1 cellular context compared by ENCODE assay signal in the genomic region with DNA sequence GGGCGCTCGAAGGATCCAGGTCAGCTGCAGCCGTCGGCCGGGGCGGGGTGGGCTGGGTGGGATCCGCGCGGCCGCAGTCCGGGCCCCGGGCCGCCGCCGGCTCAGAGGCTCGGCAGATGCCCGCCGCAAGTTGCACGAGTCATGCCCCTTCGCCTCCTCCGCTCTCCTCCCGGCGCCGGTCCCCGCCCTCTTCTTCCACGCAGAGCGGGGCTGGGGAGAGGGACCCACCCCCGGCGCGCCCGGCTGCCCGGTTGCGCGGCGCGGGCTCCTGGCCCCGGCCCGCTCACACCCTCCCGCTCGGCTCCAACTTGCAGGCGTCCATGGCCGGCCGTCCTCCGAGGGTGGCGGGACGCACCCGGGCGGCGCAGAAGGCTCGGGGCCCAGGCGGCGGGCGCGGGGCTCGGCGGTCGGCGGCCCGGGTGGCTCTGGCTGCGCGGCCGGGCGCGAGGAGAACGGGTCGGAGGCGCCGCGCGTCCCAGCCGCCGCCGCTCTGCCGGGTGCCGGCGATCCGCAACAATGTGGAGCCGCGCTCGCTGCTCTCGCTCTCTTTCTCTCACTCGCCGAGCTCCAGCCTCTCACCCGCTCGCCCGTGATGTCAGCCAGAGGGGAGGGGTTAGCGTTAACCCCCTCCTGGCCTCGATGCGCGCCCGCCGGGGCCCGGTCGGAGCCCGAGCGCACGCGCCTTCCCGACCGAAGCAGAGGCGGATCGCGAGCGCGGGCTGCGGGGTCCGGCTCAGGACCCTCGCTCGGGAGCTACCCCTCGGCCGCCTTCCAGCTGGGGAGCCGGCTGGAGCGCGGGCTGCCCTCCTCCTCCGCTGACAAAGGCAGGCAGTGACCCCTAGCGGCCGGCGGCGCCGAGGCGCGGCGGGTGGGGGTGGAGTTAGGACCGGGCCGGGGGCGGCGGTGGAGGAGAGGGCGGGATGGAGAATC.
TF ChIP-seq lines count a peak whose summit lies in the region.

A gene with protein sequence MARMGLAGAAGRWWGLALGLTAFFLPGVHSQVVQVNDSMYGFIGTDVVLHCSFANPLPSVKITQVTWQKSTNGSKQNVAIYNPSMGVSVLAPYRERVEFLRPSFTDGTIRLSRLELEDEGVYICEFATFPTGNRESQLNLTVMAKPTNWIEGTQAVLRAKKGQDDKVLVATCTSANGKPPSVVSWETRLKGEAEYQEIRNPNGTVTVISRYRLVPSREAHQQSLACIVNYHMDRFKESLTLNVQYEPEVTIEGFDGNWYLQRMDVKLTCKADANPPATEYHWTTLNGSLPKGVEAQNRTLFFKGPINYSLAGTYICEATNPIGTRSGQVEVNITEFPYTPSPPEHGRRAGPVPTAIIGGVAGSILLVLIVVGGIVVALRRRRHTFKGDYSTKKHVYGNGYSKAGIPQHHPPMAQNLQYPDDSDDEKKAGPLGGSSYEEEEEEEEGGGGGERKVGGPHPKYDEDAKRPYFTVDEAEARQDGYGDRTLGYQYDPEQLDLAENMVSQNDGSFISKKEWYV (minus strand): TSS at position 550 of the 930 bp plus-strand sequence. CDS start 647 bp downstream, outside the sequence.

TF ChIP-seq in HepG2, 621 proteins besides CTCF, POLR2A, EP300 and RAD21 (continued from another document and continues in another):
- peak; percentile 93; the same call in 1 of the 2 replicates for TF ChIP-seq ZNF850 (CRISPR knock-in tag; conservative IDR thresholded peaks at IDR 0.05)
- TF ChIP-seq, protein P1, sequence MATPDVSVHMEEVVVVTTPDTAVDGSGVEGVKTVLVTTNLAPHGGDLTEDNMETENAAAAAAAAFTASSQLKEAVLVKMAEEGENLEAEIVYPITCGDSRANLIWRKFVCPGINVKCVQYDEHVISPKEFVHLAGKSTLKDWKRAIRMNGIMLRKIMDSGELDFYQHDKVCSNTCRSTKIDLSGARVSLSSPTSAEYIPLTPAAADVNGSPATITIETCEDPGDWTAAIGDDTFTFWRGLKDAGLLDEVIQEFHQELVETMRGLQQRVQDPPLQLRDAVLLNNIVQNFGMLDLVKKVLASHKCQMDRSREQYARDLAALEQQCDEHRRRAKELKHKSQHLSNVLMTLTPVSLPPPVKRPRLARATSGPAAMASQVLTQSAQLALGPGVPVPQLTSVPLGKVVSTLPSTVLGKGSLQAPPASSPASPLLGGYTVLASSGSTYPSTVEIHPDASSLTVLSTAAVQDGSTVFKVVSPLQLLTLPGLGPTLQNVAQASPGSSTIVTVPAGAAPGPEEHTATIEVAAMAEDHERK (CRISPR knock-in tag; IDR thresholded peaks at IDR 0.05; ENCODE audit: low read depth): no peak
- TF ChIP-seq MEIS2 (CRISPR knock-in tag; IDR thresholded peaks at IDR 0.05): 0 out of 2 replicates have a peak, but pooled peaks have one; percentile 17
- TF ChIP-seq ZNF543 (CRISPR knock-in tag; IDR thresholded peaks at IDR 0.05): peak; percentile 71; the same call in 1 of the 2 replicates
- TF ChIP-seq RARA (CRISPR knock-in tag; IDR thresholded peaks at IDR 0.05): no peak
- TF ChIP-seq KDM5A (IDR thresholded peaks at IDR 0.05; ENCODE audit: borderline replicate concordance, low read length): no peak
- TF ChIP-seq, protein P2, sequence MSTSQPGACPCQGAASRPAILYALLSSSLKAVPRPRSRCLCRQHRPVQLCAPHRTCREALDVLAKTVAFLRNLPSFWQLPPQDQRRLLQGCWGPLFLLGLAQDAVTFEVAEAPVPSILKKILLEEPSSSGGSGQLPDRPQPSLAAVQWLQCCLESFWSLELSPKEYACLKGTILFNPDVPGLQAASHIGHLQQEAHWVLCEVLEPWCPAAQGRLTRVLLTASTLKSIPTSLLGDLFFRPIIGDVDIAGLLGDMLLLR (CRISPR knock-in tag; IDR thresholded peaks at IDR 0.05): peak; percentile 76
- peak; percentile 40; the same call in 1 of the 2 replicates for TF ChIP-seq BORCS8-MEF2B (CRISPR knock-in tag; IDR thresholded peaks at IDR 0.05)
- no peak for TF ChIP-seq ZNF816 (CRISPR knock-in tag; IDR thresholded peaks at IDR 0.05; ENCODE audit: borderline replicate concordance)
- TF ChIP-seq, protein P3, sequence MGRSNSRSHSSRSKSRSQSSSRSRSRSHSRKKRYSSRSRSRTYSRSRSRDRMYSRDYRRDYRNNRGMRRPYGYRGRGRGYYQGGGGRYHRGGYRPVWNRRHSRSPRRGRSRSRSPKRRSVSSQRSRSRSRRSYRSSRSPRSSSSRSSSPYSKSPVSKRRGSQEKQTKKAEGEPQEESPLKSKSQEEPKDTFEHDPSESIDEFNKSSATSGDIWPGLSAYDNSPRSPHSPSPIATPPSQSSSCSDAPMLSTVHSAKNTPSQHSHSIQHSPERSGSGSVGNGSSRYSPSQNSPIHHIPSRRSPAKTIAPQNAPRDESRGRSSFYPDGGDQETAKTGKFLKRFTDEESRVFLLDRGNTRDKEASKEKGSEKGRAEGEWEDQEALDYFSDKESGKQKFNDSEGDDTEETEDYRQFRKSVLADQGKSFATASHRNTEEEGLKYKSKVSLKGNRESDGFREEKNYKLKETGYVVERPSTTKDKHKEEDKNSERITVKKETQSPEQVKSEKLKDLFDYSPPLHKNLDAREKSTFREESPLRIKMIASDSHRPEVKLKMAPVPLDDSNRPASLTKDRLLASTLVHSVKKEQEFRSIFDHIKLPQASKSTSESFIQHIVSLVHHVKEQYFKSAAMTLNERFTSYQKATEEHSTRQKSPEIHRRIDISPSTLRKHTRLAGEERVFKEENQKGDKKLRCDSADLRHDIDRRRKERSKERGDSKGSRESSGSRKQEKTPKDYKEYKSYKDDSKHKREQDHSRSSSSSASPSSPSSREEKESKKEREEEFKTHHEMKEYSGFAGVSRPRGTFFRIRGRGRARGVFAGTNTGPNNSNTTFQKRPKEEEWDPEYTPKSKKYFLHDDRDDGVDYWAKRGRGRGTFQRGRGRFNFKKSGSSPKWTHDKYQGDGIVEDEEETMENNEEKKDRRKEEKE (IDR thresholded peaks at IDR 0.05): no peak
- TF ChIP-seq ZSCAN30 (CRISPR knock-in tag; IDR thresholded peaks at IDR 0.05): no peak
- peak; percentile 76; the same call in 1 of the 2 replicates for TF ChIP-seq ZBTB7A (CRISPR knock-in tag; IDR thresholded peaks at IDR 0.05)
- TF ChIP-seq, protein P4, sequence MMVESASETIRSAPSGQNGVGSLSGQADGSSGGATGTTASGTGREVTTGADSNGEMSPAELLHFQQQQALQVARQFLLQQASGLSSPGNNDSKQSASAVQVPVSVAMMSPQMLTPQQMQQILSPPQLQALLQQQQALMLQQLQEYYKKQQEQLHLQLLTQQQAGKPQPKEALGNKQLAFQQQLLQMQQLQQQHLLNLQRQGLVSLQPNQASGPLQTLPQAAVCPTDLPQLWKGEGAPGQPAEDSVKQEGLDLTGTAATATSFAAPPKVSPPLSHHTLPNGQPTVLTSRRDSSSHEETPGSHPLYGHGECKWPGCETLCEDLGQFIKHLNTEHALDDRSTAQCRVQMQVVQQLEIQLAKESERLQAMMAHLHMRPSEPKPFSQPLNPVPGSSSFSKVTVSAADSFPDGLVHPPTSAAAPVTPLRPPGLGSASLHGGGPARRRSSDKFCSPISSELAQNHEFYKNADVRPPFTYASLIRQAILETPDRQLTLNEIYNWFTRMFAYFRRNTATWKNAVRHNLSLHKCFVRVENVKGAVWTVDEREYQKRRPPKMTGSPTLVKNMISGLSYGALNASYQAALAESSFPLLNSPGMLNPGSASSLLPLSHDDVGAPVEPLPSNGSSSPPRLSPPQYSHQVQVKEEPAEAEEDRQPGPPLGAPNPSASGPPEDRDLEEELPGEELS (CRISPR knock-in tag; IDR thresholded peaks at IDR 0.05): no peak
- 0 out of 2 replicates have a peak, but pooled peaks have one; percentile 52 for TF ChIP-seq ZNF234 (CRISPR knock-in tag; conservative IDR thresholded peaks at IDR 0.05)
- TF ChIP-seq ZNF292 (CRISPR knock-in tag; IDR thresholded peaks at IDR 0.05; ENCODE audit: borderline replicate concordance, low read depth): no peak
- TF ChIP-seq SPEN (CRISPR knock-in tag; IDR thresholded peaks at IDR 0.05; ENCODE audit: low read depth): 0 out of 2 replicates have a peak, but pooled peaks have one; percentile 49
- TF ChIP-seq, protein P5, sequence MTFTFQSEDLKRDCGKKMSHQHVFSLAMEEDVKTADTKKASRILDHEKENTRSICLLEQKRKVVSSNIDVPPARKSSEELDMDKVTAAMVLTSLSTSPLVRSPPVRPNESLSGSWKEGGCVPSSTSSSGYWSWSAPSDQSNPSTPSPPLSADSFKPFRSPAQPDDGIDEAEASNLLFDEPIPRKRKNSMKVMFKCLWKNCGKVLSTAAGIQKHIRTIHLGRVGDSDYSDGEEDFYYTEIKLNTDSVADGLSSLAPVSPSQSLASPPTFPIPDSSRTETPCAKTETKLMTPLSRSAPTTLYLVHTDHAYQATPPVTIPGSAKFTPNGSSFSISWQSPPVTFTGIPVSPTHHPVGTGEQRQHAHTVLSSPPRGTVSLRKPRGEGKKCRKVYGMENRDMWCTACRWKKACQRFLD (CRISPR knock-in tag; IDR thresholded peaks at IDR 0.05; ENCODE audit: borderline replicate concordance): 0 out of 2 replicates have a peak, but pooled peaks have one; percentile 39
- TF ChIP-seq, protein P6, sequence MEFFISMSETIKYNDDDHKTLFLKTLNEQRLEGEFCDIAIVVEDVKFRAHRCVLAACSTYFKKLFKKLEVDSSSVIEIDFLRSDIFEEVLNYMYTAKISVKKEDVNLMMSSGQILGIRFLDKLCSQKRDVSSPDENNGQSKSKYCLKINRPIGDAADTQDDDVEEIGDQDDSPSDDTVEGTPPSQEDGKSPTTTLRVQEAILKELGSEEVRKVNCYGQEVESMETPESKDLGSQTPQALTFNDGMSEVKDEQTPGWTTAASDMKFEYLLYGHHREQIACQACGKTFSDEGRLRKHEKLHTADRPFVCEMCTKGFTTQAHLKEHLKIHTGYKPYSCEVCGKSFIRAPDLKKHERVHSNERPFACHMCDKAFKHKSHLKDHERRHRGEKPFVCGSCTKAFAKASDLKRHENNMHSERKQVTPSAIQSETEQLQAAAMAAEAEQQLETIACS (CRISPR knock-in tag; IDR thresholded peaks at IDR 0.05): peak; percentile 65
- TF ChIP-seq, protein P7, sequence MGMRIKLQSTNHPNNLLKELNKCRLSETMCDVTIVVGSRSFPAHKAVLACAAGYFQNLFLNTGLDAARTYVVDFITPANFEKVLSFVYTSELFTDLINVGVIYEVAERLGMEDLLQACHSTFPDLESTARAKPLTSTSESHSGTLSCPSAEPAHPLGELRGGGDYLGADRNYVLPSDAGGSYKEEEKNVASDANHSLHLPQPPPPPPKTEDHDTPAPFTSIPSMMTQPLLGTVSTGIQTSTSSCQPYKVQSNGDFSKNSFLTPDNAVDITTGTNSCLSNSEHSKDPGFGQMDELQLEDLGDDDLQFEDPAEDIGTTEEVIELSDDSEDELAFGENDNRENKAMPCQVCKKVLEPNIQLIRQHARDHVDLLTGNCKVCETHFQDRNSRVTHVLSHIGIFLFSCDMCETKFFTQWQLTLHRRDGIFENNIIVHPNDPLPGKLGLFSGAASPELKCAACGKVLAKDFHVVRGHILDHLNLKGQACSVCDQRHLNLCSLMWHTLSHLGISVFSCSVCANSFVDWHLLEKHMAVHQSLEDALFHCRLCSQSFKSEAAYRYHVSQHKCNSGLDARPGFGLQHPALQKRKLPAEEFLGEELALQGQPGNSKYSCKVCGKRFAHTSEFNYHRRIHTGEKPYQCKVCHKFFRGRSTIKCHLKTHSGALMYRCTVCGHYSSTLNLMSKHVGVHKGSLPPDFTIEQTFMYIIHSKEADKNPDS (CRISPR knock-in tag; IDR thresholded peaks at IDR 0.05): no peak
- no peak for TF ChIP-seq CENPX (CRISPR knock-in tag; IDR thresholded peaks at IDR 0.05)
- no peak for TF ChIP-seq SP1 (IDR thresholded peaks at IDR 0.05)
- peak; percentile 63 for TF ChIP-seq SP1 (CRISPR knock-in tag; IDR thresholded peaks at IDR 0.05)
- no peak for TF ChIP-seq ZNF136 (CRISPR knock-in tag; IDR thresholded peaks at IDR 0.05; ENCODE audit: low read depth)
- TF ChIP-seq, protein P8, sequence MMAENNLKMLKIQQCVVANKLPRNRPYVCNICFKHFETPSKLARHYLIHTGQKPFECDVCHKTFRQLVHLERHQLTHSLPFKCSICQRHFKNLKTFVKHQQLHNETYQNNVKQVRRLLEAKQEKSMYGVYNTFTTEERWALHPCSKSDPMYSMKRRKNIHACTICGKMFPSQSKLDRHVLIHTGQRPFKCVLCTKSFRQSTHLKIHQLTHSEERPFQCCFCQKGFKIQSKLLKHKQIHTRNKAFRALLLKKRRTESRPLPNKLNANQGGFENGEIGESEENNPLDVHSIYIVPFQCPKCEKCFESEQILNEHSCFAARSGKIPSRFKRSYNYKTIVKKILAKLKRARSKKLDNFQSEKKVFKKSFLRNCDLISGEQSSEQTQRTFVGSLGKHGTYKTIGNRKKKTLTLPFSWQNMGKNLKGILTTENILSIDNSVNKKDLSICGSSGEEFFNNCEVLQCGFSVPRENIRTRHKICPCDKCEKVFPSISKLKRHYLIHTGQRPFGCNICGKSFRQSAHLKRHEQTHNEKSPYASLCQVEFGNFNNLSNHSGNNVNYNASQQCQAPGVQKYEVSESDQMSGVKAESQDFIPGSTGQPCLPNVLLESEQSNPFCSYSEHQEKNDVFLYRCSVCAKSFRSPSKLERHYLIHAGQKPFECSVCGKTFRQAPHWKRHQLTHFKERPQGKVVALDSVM (CRISPR knock-in tag; IDR thresholded peaks at IDR 0.05): 0 out of 2 replicates have a peak, but pooled peaks have one; percentile 43
- peak; percentile 79 for TF ChIP-seq MAZ (IDR thresholded peaks at IDR 0.05; ENCODE audit: borderline replicate concordance, low read depth, low read length)
- peak; percentile 77 for TF ChIP-seq MAZ (CRISPR knock-in tag; IDR thresholded peaks at IDR 0.05; ENCODE audit: low read depth)
- no peak for TF ChIP-seq TOE1 (CRISPR knock-in tag; IDR thresholded peaks at IDR 0.05)
- peak; percentile 59; the same call in 1 of the 2 replicates for TF ChIP-seq PHF21A (CRISPR knock-in tag; IDR thresholded peaks at IDR 0.05)
- 0 out of 2 replicates have a peak, but pooled peaks have one; percentile 58 for TF ChIP-seq SIN3A (IDR thresholded peaks at IDR 0.05; ENCODE audit: borderline replicate concordance, low read depth, low read length)
- TF ChIP-seq, protein P9, sequence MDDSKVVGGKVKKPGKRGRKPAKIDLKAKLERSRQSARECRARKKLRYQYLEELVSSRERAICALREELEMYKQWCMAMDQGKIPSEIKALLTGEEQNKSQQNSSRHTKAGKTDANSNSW (CRISPR knock-in tag; IDR thresholded peaks at IDR 0.05; ENCODE audit: borderline replicate concordance): no peak
- TF ChIP-seq SOX6 (IDR thresholded peaks at IDR 0.05): no peak
- TF ChIP-seq SOX6 (CRISPR knock-in tag; IDR thresholded peaks at IDR 0.05): peak; percentile 41
- peak; percentile 48; the same call in 1 of the 2 replicates for TF ChIP-seq PPARG (CRISPR knock-in tag; conservative IDR thresholded peaks at IDR 0.05)
- peak; percentile 94 for TF ChIP-seq KDM3A (CRISPR knock-in tag; IDR thresholded peaks at IDR 0.05; ENCODE audit: low read depth)
- TF ChIP-seq ZNF879 (CRISPR knock-in tag; IDR thresholded peaks at IDR 0.05): 0 out of 2 replicates have a peak, but pooled peaks have one; percentile 56
- TF ChIP-seq MYC (CRISPR knock-in tag; IDR thresholded peaks at IDR 0.05; ENCODE audit: borderline replicate concordance): 0 out of 2 replicates have a peak, but pooled peaks have one; percentile 53
- 0 out of 2 replicates have a peak, but pooled peaks have one; percentile 19 for TF ChIP-seq ZNF563 (CRISPR knock-in tag; IDR thresholded peaks at IDR 0.05)
- peak; percentile 60; the same call in 1 of the 2 replicates for TF ChIP-seq ZBTB8A (CRISPR knock-in tag; IDR thresholded peaks at IDR 0.05; ENCODE audit: borderline replicate concordance, low read depth)
